ENCODE assay signal across 19 cellular contexts in genomic region chr11:134639586-134640330, GRCh38.
DNase-seq lines count a peak whose midpoint lies in the region; ATAC-seq, FAIRE-seq and TF ChIP-seq lines count a peak whose summit lies in the region.
"Had no signal": no experiment of that assay in that cellular context is flagged by ENCODE, and none has a peak within 500 bp of the region (broad histone marks: within the 10 kb centered on the region; RNA-seq: fewer than 3 reads in every experiment).

No MANE protein-coding gene starts in this region.

- H3K27ac ChIP-seq in esophagus (ENCODE audit: low read depth in 2 of 2, low read length in 1 of 2) (peak overlapping the region; percentile 57 to 59), skin epidermis (peak overlapping the region in 15 of 21 experiments; percentile 44 to 83 (median 56)), heart left ventricle (no peak overlapping the region)
- H3K27ac ChIP-seq: left ventricle myocardium inferior, PC-9, right atrium auricular region, tibial nerve had no signal

- DNase-seq in H54 (ENCODE audit: insufficient read length, low spot score): peak; percentile 17
- DNase-seq in NCI-H460 (ENCODE audit: extremely low read depth, low read depth): peak; percentile 13
- DNase-seq in NCI-H2227 treated with DMSO at 0.1 percent for 48 hours (lab: John Stamatoyannopoulos, UW): no peak
- no peak for DNase-seq in heart left ventricle
- DNase-seq: activated gamma-delta T cell; AML-193; DMS153; H7; hippocampal formation; left ventricle myocardium inferior; NCI-H1694; stimulated activated CD4-positive, alpha-beta T cell treated with anti-CD3 and anti-CD28 coated beads, Interleukin-4, amount 100 ng/mL, for 1 hour had no signal

- FAIRE-seq in H54 (lab: Jason Lieb, UNC): no peak

- 46 to 47% methylated on average over 15 of the region's 15 CpGs for WGBS in esophagus, 2 donors
- WGBS in heart left ventricle, 4 donors: 67 to 71% (median 69%) methylated on average over 13 to 15 of the region's 15 CpGs

- no peak overlapping the region for H3K4me3 ChIP-seq in esophagus (ENCODE audit: low read depth in 1 of 2, low read length in 2 of 2)
- H3K4me3 ChIP-seq in skin epidermis: no peak overlapping the region
- H3K4me3 ChIP-seq in heart left ventricle: no peak overlapping the region
- H3K4me3 ChIP-seq: left ventricle myocardium inferior, PC-9, right atrium auricular region, tibial nerve had no signal

- TF ChIP-seq POLR2A in H54 (IDR thresholded peaks at IDR 0.05; ENCODE audit: low read depth, low read length): no peak
- no peak for TF ChIP-seq POLR2A in heart left ventricle (IDR thresholded peaks at IDR 0.05)

- intact Hi-C loops in heart left ventricle (cut with DNase I): loop anchor here in 2 of 10 donors (10.0 kb wide), 1 partner anchor 275 kb away; no protein-coding TSS in a partner anchor

- H3K36me3 ChIP-seq in esophagus (ENCODE audit: control insufficient read depth in 2 of 2, insufficient read depth in 2 of 2, low read length in 1 of 2): no peaks in the 10 kb centered on the region
- no peaks in the 10 kb centered on the region for H3K36me3 ChIP-seq in heart left ventricle
- H3K36me3 ChIP-seq: left ventricle myocardium inferior, right atrium auricular region, tibial nerve had no signal

- no peak for TF ChIP-seq CTCF in heart left ventricle (IDR thresholded peaks at IDR 0.05)

- H3K9me3 ChIP-seq in esophagus (ENCODE audit: control insufficient read depth in 2 of 2, insufficient read depth in 1 of 2, low read depth in 1 of 2, low read length in 1 of 2) (no peaks in the 10 kb centered on the region), heart left ventricle (no peaks in the 10 kb centered on the region)
- H3K9me3 ChIP-seq: left ventricle myocardium inferior, right atrium auricular region, tibial nerve had no signal

- H3K27me3 ChIP-seq in esophagus (ENCODE audit: control insufficient read depth in 1 of 2, insufficient read depth in 2 of 2, low read length in 2 of 2) (no peaks in the 10 kb centered on the region), heart left ventricle (peaks cover 0 to 76% (median 23%) of the 10 kb centered on the region in 9 donors)
- H3K27me3 ChIP-seq: right atrium auricular region, tibial nerve had no signal

- ATAC-seq in GM18519 (IDR thresholded peaks at IDR 0.05; ENCODE audit: low FRiP score, unreplicated experiment) (no peak), GM21515 (IDR thresholded peaks at IDR 0.05; ENCODE audit: unreplicated experiment) (no peak), heart left ventricle (no peak)

- peaks cover 3 to 11% of the 10 kb centered on the region in 2 donors for H3K4me1 ChIP-seq in esophagus (ENCODE audit: control insufficient read depth in 2 of 2, insufficient read depth in 2 of 2, low read length in 1 of 2)
- H3K4me1 ChIP-seq in heart left ventricle: no peaks in the 10 kb centered on the region
- H3K4me1 ChIP-seq: right atrium auricular region, tibial nerve had no signal

Comparison
In these comparisons a context has a peak if more than half of its experiments do, and no peak if none do; other contexts are left out.
1. DNase-seq: peak in H54 (single experiment) and NCI-H460 (single experiment); none in NCI-H2227 treated with DMSO at 0.1 percent for 48 hours (single experiment) and heart left ventricle (0 of 5).
2. H3K27ac ChIP-seq: peak in esophagus (2 of 2) and skin epidermis (15 of 21); none in heart left ventricle (0 of 12).